ENCODE assay signal across 34 cellular contexts in the genomic region with DNA sequence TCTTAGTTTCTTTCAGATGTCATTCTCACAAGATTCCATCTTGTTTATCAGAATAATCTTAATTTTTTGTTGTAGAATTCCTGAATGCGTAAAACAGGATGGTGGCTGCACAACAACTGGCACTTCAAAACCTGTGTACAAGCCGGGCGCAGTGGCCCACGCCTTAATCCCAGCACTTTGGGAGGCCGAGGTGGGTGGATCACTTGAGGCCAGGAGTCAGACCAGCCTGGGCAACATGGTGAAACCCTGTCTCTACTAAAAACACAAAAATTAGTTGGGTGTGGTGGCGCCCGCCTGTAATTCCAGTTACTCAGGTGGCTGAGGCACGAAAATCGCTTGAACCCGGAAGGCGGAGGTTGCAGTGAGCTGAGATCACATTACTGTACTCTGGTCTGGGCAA.
"Had no signal": no experiment of that assay in that cellular context is flagged by ENCODE, and none has a peak within 500 bp of the region (broad histone marks: within the 10 kb centered on the region; RNA-seq: fewer than 3 reads in every experiment).

No MANE protein-coding gene starts in this region.

- H3K36me3 ChIP-seq: MG63 had no signal

- H3K9me3 ChIP-seq: MG63 had no signal

- H3K4me3 ChIP-seq: MG63 had no signal

- DNase-seq: Karpas-422, Kasumi-1, MG63, MM.1S, MV-4-11, NCI-H1048, NCI-H1092, NCI-H1092 treated with DMSO at 0.1 percent for 48 hours, NCI-H1105, NCI-H1105 treated with DMSO at 0.1 percent for 48 hours, NCI-H1417, NCI-H1417 treated with DMSO at 0.1 percent for 48 hours, NCI-H1436, NCI-H1436 treated with DMSO at 0.1 percent for 48 hours, NCI-H146, NCI-H1694, NCI-H1694 treated with DMSO at 0.1 percent for 48 hours, NCI-H187, NCI-H187 treated with DMSO at 0.1 percent for 48 hours, NCI-H1930, NCI-H2029, NCI-H2029 treated with DMSO at 0.1 percent for 48 hours, NCI-H2081, NCI-H2081 treated with DMSO at 0.1 percent for 48 hours, NCI-H2107, NCI-H2171, NCI-H2171 treated with DMSO at 0.1 percent for 48 hours, NCI-H2227 treated with DMSO at 0.1 percent for 48 hours, NCI-H226, NCI-H345, NCI-H446, NCI-H446 treated with DMSO at 0.1 percent for 48 hours, NCI-H510A, NCI-H510A treated with DMSO at 0.1 percent for 48 hours had no signal

- H3K27me3 ChIP-seq: MG63 had no signal
